In the genomic region with DNA sequence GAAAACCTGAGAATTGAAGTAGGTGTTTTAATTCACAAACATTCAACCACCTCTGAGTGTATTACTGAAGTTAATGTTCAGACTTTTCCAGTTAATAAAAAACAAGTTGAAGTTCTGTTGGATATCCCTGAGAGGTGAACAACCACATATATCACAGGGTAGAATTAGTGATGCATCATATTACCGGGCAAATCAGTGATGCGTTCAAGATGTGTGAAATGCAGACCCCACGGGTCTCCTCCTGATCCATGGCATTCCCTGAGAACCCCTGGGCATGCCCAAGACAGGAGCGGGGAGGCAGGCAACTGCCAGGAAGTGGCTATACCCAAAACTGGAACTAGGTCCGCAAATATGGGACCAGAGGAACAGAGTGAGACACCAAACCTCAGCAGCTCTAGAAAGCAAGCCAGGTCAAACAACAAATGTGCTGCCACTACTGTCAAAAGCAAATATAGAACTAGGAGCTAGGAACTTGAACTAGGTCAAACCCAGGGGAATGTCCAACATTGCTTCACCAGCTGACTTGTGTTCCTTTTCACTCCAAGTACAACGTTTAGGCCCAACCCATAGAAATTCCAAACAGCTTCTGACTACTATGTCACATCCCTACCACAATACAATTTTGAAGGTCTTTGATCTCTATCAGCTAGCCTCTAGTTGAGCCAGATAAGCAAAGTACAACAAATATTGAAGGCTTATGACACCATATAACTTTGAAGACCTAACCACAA, we compare ENCODE assay signal across 1 cellular context.
TF ChIP-seq lines count a peak whose summit lies in the region.

No MANE protein-coding gene starts in this region.

TF ChIP-seq in IMR-90, 13 proteins besides CTCF, POLR2A, EP300 and RAD21:
- TF ChIP-seq MAZ (IDR thresholded peaks at IDR 0.05; ENCODE audit: borderline replicate concordance, low read depth, low read length), result 0 out of 2 replicates have a peak, but pooled peaks have one; percentile 12
- peak; percentile 93 for TF ChIP-seq CEBPB (IDR thresholded peaks at IDR 0.05; ENCODE audit: low read depth, low read length)
- TF ChIP-seq NFE2L2 (IDR thresholded peaks at IDR 0.05; ENCODE audit: low read depth, low read length), result no peak
TF ChIP-seq in IMR-90: peak in this region for 2.
